ENCODE assay signal across 1 cellular context in the genomic region with DNA sequence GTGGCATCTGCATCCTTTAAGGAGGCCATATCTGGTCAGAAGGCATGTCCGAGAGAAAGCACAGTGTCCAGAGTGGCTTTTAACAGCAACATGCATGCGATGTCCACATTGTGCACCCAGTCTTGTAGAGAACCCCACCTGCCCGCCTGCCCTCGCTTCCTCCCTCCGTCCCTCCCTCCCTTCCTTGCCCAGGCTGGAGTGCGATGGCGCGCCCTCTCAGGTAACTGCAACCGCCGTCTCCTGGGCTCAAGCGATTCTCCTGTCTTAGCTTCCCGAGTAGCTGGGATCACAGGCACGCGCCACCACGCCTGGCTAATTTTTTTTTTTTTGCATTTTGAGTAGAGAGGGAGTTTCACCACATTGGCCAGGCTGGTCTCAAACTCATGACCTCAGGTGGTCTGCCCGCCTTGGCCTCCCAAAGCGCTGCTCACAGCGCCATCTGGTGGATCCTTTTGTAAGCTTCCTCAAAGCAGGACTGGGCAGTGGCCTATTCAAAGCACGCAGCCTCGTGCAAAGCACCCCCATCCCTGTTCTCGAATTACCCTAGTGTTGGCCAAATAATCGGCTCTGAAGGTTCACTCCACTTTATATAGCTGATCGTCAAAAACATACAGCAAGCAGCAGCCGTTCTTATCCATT.
TF ChIP-seq lines count a peak whose summit lies in the region.

No MANE protein-coding gene starts in this region.

TF ChIP-seq in H1, 55 proteins besides CTCF, POLR2A, EP300 and RAD21:
- no peak for TF ChIP-seq TAF1 (IDR thresholded peaks at IDR 0.05; ENCODE audit: low read depth, low read length)
TF ChIP-seq in H1: peak in this region for 0.
